1 cellular context compared by ENCODE assay signal in the genomic region with DNA sequence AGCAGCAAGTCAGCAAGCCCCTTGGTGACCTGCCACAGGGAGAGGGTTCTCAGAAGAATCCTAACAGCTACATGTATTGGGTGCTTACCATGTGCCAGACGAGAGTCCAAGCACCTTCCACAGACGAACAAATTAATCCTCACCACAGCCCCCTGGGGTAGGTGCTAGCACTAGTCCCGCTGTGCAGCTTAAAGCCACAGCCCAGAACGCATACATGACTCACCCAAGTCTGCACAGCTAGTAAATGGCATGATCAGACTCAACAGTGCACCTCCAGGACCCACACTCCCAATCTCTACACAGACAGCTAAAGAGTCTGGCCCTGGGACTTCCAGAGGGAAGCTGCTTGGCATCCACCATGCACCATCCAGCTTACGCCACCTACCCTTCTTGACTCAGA.
TF ChIP-seq lines count a peak whose summit lies in the region.

No MANE protein-coding gene starts in this region.

TF ChIP-seq in SK-N-SH treated with all-trans-retinoic acid at 6 μM for 48 hours, 23 proteins besides CTCF, POLR2A, EP300 and RAD21 (continued from another document):
- TF ChIP-seq PATZ1 (CRISPR knock-in tag; IDR thresholded peaks at IDR 0.05; ENCODE audit: borderline replicate concordance) (no peak), SNAI2 (CRISPR knock-in tag; IDR thresholded peaks at IDR 0.05) (no peak), ZC3H10 (CRISPR knock-in tag; IDR thresholded peaks at IDR 0.05) (no peak), ARNTL (CRISPR knock-in tag; IDR thresholded peaks at IDR 0.05; ENCODE audit: borderline replicate concordance, low read depth) (no peak), PPARA (CRISPR knock-in tag; IDR thresholded peaks at IDR 0.05; ENCODE audit: borderline replicate concordance) (no peak), ZNF565 (CRISPR knock-in tag; conservative IDR thresholded peaks at IDR 0.05; ENCODE audit: low read depth) (no peak), ESRRG (CRISPR knock-in tag; IDR thresholded peaks at IDR 0.05) (no peak)
TF ChIP-seq in SK-N-SH treated with all-trans-retinoic acid at 6 μM for 48 hours: peak in this region for 0.
